2 cellular contexts compared by ENCODE assay signal in the genomic region with DNA sequence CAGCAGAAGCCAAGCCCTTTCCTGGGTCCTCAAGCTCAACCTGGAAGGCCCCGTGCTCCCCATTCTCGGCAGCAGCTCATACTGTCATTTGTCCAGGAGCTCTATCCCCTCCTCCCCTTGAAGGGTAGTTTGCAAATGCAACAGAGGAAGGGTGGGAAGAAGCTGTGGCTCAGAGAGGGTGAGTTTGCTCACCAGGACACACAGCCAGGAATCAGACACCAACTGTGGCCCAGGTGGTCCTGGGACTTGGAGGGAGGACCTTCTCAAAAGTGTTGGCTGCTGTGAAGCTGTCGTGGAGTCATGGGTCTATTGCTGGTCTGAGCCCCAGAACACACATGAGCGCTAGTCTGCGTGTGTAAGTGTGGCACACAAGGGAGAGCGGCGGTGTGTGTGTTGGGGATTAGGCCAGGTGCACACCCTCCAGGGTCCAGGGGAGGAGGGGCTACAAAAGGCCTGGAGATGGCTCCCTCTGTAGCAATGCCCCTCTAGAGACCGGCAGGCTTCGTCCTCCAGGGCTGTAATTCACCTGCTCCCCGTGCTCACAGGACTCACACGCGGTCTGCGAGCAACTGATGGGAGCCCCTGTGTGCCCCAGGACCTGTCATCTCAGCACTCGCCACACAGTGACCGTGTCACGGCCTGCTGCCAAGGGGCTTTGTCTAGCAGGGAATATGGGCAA.
TF ChIP-seq lines count a peak whose summit lies in the region.

No MANE protein-coding gene starts in this region.

TF ChIP-seq in WTC11, 78 proteins besides CTCF, POLR2A, EP300 and RAD21:
- no peak for TF ChIP-seq SP1 (CRISPR knock-in tag; conservative IDR thresholded peaks at IDR 0.05)
- TF ChIP-seq, protein P1, sequence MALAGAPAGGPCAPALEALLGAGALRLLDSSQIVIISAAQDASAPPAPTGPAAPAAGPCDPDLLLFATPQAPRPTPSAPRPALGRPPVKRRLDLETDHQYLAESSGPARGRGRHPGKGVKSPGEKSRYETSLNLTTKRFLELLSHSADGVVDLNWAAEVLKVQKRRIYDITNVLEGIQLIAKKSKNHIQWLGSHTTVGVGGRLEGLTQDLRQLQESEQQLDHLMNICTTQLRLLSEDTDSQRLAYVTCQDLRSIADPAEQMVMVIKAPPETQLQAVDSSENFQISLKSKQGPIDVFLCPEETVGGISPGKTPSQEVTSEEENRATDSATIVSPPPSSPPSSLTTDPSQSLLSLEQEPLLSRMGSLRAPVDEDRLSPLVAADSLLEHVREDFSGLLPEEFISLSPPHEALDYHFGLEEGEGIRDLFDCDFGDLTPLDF (CRISPR knock-in tag; IDR thresholded peaks at IDR 0.05), result no peak
- TF ChIP-seq MXD4 (CRISPR knock-in tag; IDR thresholded peaks at IDR 0.05; ENCODE audit: borderline replicate concordance), result no peak
- TF ChIP-seq GABPB1 (CRISPR knock-in tag; IDR thresholded peaks at IDR 0.05), result no peak
- TF ChIP-seq, protein P2, sequence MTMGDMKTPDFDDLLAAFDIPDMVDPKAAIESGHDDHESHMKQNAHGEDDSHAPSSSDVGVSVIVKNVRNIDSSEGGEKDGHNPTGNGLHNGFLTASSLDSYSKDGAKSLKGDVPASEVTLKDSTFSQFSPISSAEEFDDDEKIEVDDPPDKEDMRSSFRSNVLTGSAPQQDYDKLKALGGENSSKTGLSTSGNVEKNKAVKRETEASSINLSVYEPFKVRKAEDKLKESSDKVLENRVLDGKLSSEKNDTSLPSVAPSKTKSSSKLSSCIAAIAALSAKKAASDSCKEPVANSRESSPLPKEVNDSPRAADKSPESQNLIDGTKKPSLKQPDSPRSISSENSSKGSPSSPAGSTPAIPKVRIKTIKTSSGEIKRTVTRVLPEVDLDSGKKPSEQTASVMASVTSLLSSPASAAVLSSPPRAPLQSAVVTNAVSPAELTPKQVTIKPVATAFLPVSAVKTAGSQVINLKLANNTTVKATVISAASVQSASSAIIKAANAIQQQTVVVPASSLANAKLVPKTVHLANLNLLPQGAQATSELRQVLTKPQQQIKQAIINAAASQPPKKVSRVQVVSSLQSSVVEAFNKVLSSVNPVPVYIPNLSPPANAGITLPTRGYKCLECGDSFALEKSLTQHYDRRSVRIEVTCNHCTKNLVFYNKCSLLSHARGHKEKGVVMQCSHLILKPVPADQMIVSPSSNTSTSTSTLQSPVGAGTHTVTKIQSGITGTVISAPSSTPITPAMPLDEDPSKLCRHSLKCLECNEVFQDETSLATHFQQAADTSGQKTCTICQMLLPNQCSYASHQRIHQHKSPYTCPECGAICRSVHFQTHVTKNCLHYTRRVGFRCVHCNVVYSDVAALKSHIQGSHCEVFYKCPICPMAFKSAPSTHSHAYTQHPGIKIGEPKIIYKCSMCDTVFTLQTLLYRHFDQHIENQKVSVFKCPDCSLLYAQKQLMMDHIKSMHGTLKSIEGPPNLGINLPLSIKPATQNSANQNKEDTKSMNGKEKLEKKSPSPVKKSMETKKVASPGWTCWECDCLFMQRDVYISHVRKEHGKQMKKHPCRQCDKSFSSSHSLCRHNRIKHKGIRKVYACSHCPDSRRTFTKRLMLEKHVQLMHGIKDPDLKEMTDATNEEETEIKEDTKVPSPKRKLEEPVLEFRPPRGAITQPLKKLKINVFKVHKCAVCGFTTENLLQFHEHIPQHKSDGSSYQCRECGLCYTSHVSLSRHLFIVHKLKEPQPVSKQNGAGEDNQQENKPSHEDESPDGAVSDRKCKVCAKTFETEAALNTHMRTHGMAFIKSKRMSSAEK (CRISPR knock-in tag; IDR thresholded peaks at IDR 0.05; ENCODE audit: borderline replicate concordance), result no peak
- TF ChIP-seq ELF4 (CRISPR knock-in tag; IDR thresholded peaks at IDR 0.05; ENCODE audit: low read depth), result no peak
- no peak for TF ChIP-seq NR1H2 (CRISPR knock-in tag; IDR thresholded peaks at IDR 0.05)
- TF ChIP-seq, protein P3, sequence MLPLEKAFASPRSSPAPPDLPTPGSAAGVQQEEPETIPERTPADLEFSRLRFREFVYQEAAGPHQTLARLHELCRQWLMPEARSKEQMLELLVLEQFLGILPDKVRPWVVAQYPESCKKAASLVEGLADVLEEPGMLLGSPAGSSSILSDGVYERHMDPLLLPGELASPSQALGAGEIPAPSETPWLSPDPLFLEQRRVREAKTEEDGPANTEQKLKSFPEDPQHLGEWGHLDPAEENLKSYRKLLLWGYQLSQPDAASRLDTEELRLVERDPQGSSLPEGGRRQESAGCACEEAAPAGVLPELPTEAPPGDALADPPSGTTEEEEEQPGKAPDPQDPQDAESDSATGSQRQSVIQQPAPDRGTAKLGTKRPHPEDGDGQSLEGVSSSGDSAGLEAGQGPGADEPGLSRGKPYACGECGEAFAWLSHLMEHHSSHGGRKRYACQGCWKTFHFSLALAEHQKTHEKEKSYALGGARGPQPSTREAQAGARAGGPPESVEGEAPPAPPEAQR (CRISPR knock-in tag; IDR thresholded peaks at IDR 0.05), result no peak
- TF ChIP-seq SMAD3 (CRISPR knock-in tag; IDR thresholded peaks at IDR 0.05; ENCODE audit: borderline replicate concordance), result no peak
- TF ChIP-seq MYBL2 (CRISPR knock-in tag; IDR thresholded peaks at IDR 0.05), result no peak
- TF ChIP-seq, protein P4, sequence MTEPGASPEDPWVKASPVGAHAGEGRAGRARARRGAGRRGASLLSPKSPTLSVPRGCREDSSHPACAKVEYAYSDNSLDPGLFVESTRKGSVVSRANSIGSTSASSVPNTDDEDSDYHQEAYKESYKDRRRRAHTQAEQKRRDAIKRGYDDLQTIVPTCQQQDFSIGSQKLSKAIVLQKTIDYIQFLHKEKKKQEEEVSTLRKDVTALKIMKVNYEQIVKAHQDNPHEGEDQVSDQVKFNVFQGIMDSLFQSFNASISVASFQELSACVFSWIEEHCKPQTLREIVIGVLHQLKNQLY (CRISPR knock-in tag; IDR thresholded peaks at IDR 0.05), result no peak
- TF ChIP-seq JAZF1 (CRISPR knock-in tag; IDR thresholded peaks at IDR 0.05), result no peak
- TF ChIP-seq NFATC4 (CRISPR knock-in tag; IDR thresholded peaks at IDR 0.05), result no peak
- TF ChIP-seq ATF1 (CRISPR knock-in tag; IDR thresholded peaks at IDR 0.05), result no peak
- TF ChIP-seq NR3C1 (CRISPR knock-in tag; conservative IDR thresholded peaks at IDR 0.05; ENCODE audit: low read depth), result no peak
- no peak for TF ChIP-seq FOXJ3 (CRISPR knock-in tag; IDR thresholded peaks at IDR 0.05; ENCODE audit: borderline replicate concordance)
- TF ChIP-seq GRHL2 (CRISPR knock-in tag; IDR thresholded peaks at IDR 0.05; ENCODE audit: insufficient replicate concordance, severe bottlenecking), result no peak
- TF ChIP-seq, protein P5, sequence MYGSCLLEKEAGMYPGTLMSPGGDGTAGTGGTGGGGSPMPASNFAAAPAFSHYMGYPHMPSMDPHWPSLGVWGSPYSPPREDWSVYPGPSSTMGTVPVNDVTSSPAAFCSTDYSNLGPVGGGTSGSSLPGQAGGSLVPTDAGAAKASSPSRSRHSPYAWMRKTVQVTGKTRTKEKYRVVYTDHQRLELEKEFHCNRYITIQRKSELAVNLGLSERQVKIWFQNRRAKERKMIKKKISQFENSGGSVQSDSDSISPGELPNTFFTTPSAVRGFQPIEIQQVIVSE (CRISPR knock-in tag; IDR thresholded peaks at IDR 0.05; ENCODE audit: borderline replicate concordance), result no peak

TF ChIP-seq in endothelial cell of umbilical vein, 7 proteins besides CTCF, POLR2A, EP300 and RAD21:
- TF ChIP-seq FOS (IDR thresholded peaks at IDR 0.05; ENCODE audit: borderline replicate concordance, insufficient read depth, low read length) (no peak), POLR2AphosphoS5 (IDR thresholded peaks at IDR 0.05; ENCODE audit: insufficient read depth, low read depth, low read length) (no peak), JUN (IDR thresholded peaks at IDR 0.05; ENCODE audit: borderline replicate concordance, insufficient read depth, insufficient read length, low read depth) (no peak), GATA2 (IDR thresholded peaks at IDR 0.05; ENCODE audit: insufficient read depth, insufficient read length, low read depth, low read length) (no peak), MYC (IDR thresholded peaks at IDR 0.05; ENCODE audit: low read depth, low read length) (no peak), EZH2 (IDR thresholded peaks at IDR 0.05; ENCODE audit: borderline replicate concordance, low read depth, low read length, severe bottlenecking) (no peak)
- TF ChIP-seq, protein P6, sequence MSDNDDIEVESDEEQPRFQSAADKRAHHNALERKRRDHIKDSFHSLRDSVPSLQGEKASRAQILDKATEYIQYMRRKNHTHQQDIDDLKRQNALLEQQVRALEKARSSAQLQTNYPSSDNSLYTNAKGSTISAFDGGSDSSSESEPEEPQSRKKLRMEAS (IDR thresholded peaks at IDR 0.05; ENCODE audit: insufficient read depth, insufficient read length), result no peak
